In the genomic region with DNA sequence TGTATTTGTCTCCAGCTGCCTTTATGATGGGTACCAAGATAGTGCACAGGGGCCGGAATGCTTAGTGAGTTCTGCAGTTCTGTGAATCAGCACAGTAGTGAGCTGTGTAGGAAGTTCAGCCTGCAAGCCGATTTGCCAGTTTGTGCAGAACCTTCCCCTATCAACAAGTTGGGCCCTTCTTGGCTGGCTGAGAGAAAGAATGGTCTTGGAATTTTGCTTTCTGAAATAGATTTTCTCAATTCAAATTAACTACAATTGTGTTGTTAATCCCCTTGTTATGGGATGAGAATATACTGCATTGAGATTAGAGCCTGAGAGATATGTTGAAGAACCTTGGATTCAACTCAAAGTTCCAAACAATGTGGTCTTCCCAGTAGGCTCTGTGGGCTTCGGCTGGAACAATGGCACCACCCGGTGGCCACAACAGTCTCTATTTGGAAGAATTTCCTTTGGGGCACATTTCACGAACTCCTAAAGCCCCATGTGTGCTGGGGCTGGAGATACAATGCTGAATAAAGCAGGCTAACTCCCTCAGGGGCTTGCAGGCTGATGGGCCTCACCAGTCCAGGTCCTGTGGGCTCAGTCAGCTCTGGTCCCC, we compare ENCODE assay signal across 8 cellular contexts. TPM values are rescaled to one million over a fixed set of nuclear protein-coding genes. Genes with fewer than 3 reads are reported as not detected.
DNase-seq lines count a peak whose midpoint lies in the region; ATAC-seq and TF ChIP-seq lines count a peak whose summit lies in the region.
"Had no signal": no experiment of that assay in that cellular context is flagged by ENCODE, and none has a peak within 500 bp of the region (broad histone marks: within the 10 kb centered on the region; RNA-seq: fewer than 3 reads in every experiment).

No MANE protein-coding gene starts in this region.

- no peak for ATAC-seq in GM19395 (IDR thresholded peaks at IDR 0.05; ENCODE audit: unreplicated experiment)

- CTCF ChIA-PET in GM10248 (lab: Yijun Ruan, JAX): interaction anchor here (0.6 to 3.1 kb wide), 8 partner anchors 9 to 608 kb away, joined by 3 to 17 read pairs (median 5); no protein-coding TSS in a partner anchor

- in situ Hi-C loops in KBM-7 (cut with MboI; ENCODE audit: low pct_unique_long_range_greater_than_20kb, low sequenced_read_pairs): no loop called here

- peak; percentile 48 for TF ChIP-seq CTCF in GM10248 (IDR thresholded peaks at IDR 0.05; ENCODE audit: control extremely low read depth, extremely low read depth, low read depth, missing control alignments)

- POLR2A ChIA-PET in GM10248 (lab: Yijun Ruan, JAX): no interaction called here

- DNase-seq in GM10248 (ENCODE audit: extremely low spot score) (peak; percentile 34), KBM-7 (peak; percentile 38), RPMI7951 (ENCODE audit: low read depth) (peak; percentile 55), fibroblast of peridontal ligament (ENCODE audit: extremely low read depth) (peak; percentile 78), non-pigmented ciliary epithelial cell (ENCODE audit: low read depth) (peak; percentile 10), mesenteric fat pad (ENCODE audit: low spot score) (no peak)

RNA-seq across cellular contexts. Expression of gene TRIM42, which starts 59.1 kb away (rescaled TPM):
- total RNA-seq in RPMI7951 (2014; rRNA removed; shearing (Covaris generic)): not detected in 2 replicates
- not detected for total RNA-seq in mesenteric fat pad
- total RNA-seq: T-helper 2 cell treated with Interferon-gamma antibody and Interleukin-4, amounts not matched to agents 100 ng/mL and 5 ng/mL, for 36 hours had no signal
